ENCODE assay signal across 11 cellular contexts in genomic region chr10:126758867-126759266, GRCh38.
"Had no signal": no experiment of that assay in that cellular context is flagged by ENCODE, and none has a peak within 500 bp of the region (broad histone marks: within the 10 kb centered on the region; RNA-seq: fewer than 3 reads in every experiment).

No MANE protein-coding gene starts in this region.

- DNase-seq: GM23248, GOT3, H7, H9, HCEC 1CT, HFFc6 had no signal

- ATAC-seq: GM23338, HCT116 had no signal

- H3K4me3 ChIP-seq: GM23248, GM23338, HAP-1 had no signal

- H3K27ac Mint-ChIP-seq: GM23338, H9, HFFc6 had no signal

- H3K4me2 ChIP-seq: GM23338 had no signal

- H3K4me1 ChIP-seq: HAP-1 had no signal

- H3K9ac ChIP-seq: GM23248 had no signal

- H3K36me3 ChIP-seq: HAP-1 had no signal

- H3K9me3 Mint-ChIP-seq: HFFc6 had no signal

- FAIRE-seq: H1, H54 had no signal

- H3K4me3 Mint-ChIP-seq: GM23338, H9, HFFc6 had no signal

- H2AFZ ChIP-seq: GM23248, GM23338 had no signal

- H3K9me3 ChIP-seq: HAP-1 had no signal

- H3K27ac ChIP-seq: GM23248 had no signal
